ENCODE assay signal across 1 cellular context in the genomic region with DNA sequence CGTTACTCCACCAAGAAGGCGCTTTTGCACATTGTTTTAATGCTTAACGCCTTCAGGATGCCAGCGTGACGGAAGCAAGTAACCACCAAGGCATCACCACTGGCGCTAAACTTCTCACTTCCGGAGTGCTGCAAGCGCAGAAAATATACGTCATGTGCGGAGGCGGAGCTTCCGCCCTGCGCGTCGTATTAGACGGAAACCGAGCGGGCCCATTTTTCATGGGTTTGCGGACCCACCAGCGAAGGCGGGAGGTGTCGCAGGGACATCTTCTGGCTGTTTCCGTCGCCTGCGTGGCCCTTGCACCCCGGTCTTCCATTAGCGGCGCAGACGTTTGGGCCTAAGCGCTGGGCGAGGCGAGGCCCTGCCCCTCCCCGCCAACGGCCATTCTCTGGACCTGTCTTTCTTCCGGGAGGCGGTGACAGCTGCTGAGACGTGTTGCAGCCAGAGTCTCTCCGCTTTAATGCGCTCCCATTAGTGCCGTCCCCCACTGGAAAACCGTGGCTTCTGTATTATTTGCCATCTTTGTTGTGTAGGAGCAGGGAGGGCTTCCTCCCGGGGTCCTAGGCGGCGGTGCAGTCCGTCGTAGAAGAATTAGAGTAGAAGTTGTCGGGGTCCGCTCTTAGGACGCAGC.
TF ChIP-seq lines count a peak whose summit lies in the region.

A gene (plus strand): TSS at position 403 of the 631 bp plus-strand sequence. CDS start 235 bp downstream, outside the sequence.

TF ChIP-seq in GM12878, 131 proteins besides CTCF, POLR2A, EP300 and RAD21 (continued from another document and continues in another):
- TF ChIP-seq, protein P1, sequence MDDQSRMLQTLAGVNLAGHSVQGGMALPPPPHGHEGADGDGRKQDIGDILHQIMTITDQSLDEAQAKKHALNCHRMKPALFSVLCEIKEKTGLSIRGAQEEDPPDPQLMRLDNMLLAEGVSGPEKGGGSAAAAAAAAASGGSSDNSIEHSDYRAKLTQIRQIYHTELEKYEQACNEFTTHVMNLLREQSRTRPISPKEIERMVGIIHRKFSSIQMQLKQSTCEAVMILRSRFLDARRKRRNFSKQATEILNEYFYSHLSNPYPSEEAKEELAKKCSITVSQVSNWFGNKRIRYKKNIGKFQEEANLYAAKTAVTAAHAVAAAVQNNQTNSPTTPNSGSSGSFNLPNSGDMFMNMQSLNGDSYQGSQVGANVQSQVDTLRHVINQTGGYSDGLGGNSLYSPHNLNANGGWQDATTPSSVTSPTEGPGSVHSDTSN (IDR thresholded peaks at IDR 0.05; ENCODE audit: insufficient replicate concordance, low read depth, low read length), result peak; percentile 56
- TF ChIP-seq SRF (IDR thresholded peaks at IDR 0.05; ENCODE audit: low read depth in 2 of 2, low read length in 2 of 2) (peak in 1 of 2 experiments; percentile 72; a peak in 1 of 4 replicates), SIX5 (IDR thresholded peaks at IDR 0.05; ENCODE audit: low read depth, low read length, severe bottlenecking) (peak; percentile 62), BMI1 (IDR thresholded peaks at IDR 0.05; ENCODE audit: borderline replicate concordance) (no peak), TAF1 (IDR thresholded peaks at IDR 0.05; ENCODE audit: borderline replicate concordance, low read depth, low read length) (peak; percentile 70), EED (IDR thresholded peaks at IDR 0.05; ENCODE audit: low read depth) (no peak), SMAD5 (IDR thresholded peaks at IDR 0.05; ENCODE audit: low read depth) (peak; percentile 56; the same call in 1 of the 2 replicates), TCF12 (IDR thresholded peaks at IDR 0.05; ENCODE audit: low read depth, low read length) (peak; percentile 60), SREBF1 (IDR thresholded peaks at IDR 0.05; ENCODE audit: low read length) (no peak), HDGF (IDR thresholded peaks at IDR 0.05) (peak; percentile 56; the same call in 1 of the 2 replicates), MEF2A (IDR thresholded peaks at IDR 0.05; ENCODE audit: insufficient read depth, low read depth, low read length) (peak; percentile 79), NFIC (IDR thresholded peaks at IDR 0.05; ENCODE audit: low read depth, low read length) (no peak; the same call in 1 of the 2 replicates), LARP7 (IDR thresholded peaks at IDR 0.05) (peak; percentile 25), PML (IDR thresholded peaks at IDR 0.05; ENCODE audit: low read length) (peak; percentile 97), SP1 (IDR thresholded peaks at IDR 0.05; ENCODE audit: low read depth, low read length) (peak; percentile 79), EZH2 (IDR thresholded peaks at IDR 0.05; ENCODE audit: borderline replicate concordance, control insufficient read depth, low read depth, low read length) (no peak), TBL1XR1 (IDR thresholded peaks at IDR 0.05; ENCODE audit: low read depth, low read length) (no peak), CHD4 (IDR thresholded peaks at IDR 0.05) (no peak), SMARCA5 (IDR thresholded peaks at IDR 0.05) (peak; percentile 58; the same call in 1 of the 2 replicates), KAT2A (conservative IDR thresholded peaks at IDR 0.05; ENCODE audit: control insufficient read depth, low read depth, low read length) (no peak), MEF2B (IDR thresholded peaks at IDR 0.05; ENCODE audit: partially characterized antibody, poor library complexity, severe bottlenecking) (no peak), IKZF1 (conservative IDR thresholded peaks at IDR 0.05) (peak; percentile 92), ETV6 (conservative IDR thresholded peaks at IDR 0.05 in 1 of 2, IDR thresholded peaks at IDR 0.05 in 1 of 2; ENCODE audit: borderline replicate concordance in 1 of 2, low read depth in 1 of 2) (no peak; a peak in 1 of 4 replicates), ZNF217 (IDR thresholded peaks at IDR 0.05) (no peak), SREBF2 (IDR thresholded peaks at IDR 0.05; ENCODE audit: low read length) (no peak), TARDBP (IDR thresholded peaks at IDR 0.05; ENCODE audit: borderline replicate concordance) (no peak), RBBP5 (conservative IDR thresholded peaks at IDR 0.05) (no peak), POU2F2 (IDR thresholded peaks at IDR 0.05; ENCODE audit: borderline replicate concordance, low read depth, low read length) (peak; percentile 86), ASH2L (IDR thresholded peaks at IDR 0.05; ENCODE audit: borderline replicate concordance, low read depth) (no peak), BACH1 (IDR thresholded peaks at IDR 0.05; ENCODE audit: borderline replicate concordance) (peak; percentile 57; the same call in 1 of the 2 replicates)
- TF ChIP-seq, protein P2, sequence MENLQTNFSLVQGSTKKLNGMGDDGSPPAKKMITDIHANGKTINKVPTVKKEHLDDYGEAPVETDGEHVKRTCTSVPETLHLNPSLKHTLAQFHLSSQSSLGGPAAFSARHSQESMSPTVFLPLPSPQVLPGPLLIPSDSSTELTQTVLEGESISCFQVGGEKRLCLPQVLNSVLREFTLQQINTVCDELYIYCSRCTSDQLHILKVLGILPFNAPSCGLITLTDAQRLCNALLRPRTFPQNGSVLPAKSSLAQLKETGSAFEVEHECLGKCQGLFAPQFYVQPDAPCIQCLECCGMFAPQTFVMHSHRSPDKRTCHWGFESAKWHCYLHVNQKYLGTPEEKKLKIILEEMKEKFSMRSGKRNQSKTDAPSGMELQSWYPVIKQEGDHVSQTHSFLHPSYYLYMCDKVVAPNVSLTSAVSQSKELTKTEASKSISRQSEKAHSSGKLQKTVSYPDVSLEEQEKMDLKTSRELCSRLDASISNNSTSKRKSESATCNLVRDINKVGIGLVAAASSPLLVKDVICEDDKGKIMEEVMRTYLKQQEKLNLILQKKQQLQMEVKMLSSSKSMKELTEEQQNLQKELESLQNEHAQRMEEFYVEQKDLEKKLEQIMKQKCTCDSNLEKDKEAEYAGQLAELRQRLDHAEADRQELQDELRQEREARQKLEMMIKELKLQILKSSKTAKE (IDR thresholded peaks at IDR 0.05; ENCODE audit: low read depth, poor library complexity, severe bottlenecking), result peak; percentile 44
- TF ChIP-seq, protein P3, sequence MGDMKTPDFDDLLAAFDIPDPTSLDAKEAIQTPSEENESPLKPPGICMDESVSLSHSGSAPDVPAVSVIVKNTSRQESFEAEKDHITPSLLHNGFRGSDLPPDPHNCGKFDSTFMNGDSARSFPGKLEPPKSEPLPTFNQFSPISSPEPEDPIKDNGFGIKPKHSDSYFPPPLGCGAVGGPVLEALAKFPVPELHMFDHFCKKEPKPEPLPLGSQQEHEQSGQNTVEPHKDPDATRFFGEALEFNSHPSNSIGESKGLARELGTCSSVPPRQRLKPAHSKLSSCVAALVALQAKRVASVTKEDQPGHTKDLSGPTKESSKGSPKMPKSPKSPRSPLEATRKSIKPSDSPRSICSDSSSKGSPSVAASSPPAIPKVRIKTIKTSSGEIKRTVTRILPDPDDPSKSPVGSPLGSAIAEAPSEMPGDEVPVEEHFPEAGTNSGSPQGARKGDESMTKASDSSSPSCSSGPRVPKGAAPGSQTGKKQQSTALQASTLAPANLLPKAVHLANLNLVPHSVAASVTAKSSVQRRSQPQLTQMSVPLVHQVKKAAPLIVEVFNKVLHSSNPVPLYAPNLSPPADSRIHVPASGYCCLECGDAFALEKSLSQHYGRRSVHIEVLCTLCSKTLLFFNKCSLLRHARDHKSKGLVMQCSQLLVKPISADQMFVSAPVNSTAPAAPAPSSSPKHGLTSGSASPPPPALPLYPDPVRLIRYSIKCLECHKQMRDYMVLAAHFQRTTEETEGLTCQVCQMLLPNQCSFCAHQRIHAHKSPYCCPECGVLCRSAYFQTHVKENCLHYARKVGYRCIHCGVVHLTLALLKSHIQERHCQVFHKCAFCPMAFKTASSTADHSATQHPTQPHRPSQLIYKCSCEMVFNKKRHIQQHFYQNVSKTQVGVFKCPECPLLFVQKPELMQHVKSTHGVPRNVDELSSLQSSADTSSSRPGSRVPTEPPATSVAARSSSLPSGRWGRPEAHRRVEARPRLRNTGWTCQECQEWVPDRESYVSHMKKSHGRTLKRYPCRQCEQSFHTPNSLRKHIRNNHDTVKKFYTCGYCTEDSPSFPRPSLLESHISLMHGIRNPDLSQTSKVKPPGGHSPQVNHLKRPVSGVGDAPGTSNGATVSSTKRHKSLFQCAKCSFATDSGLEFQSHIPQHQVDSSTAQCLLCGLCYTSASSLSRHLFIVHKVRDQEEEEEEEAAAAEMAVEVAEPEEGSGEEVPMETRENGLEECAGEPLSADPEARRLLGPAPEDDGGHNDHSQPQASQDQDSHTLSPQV (IDR thresholded peaks at IDR 0.05), result no peak
- TF ChIP-seq, protein P4, sequence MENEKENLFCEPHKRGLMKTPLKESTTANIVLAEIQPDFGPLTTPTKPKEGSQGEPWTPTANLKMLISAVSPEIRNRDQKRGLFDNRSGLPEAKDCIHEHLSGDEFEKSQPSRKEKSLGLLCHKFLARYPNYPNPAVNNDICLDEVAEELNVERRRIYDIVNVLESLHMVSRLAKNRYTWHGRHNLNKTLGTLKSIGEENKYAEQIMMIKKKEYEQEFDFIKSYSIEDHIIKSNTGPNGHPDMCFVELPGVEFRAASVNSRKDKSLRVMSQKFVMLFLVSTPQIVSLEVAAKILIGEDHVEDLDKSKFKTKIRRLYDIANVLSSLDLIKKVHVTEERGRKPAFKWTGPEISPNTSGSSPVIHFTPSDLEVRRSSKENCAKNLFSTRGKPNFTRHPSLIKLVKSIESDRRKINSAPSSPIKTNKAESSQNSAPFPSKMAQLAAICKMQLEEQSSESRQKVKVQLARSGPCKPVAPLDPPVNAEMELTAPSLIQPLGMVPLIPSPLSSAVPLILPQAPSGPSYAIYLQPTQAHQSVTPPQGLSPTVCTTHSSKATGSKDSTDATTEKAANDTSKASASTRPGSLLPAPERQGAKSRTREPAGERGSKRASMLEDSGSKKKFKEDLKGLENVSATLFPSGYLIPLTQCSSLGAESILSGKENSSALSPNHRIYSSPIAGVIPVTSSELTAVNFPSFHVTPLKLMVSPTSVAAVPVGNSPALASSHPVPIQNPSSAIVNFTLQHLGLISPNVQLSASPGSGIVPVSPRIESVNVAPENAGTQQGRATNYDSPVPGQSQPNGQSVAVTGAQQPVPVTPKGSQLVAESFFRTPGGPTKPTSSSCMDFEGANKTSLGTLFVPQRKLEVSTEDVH (IDR thresholded peaks at IDR 0.05; ENCODE audit: low read depth, partially characterized antibody), result peak; percentile 92
- TF ChIP-seq, protein P5, sequence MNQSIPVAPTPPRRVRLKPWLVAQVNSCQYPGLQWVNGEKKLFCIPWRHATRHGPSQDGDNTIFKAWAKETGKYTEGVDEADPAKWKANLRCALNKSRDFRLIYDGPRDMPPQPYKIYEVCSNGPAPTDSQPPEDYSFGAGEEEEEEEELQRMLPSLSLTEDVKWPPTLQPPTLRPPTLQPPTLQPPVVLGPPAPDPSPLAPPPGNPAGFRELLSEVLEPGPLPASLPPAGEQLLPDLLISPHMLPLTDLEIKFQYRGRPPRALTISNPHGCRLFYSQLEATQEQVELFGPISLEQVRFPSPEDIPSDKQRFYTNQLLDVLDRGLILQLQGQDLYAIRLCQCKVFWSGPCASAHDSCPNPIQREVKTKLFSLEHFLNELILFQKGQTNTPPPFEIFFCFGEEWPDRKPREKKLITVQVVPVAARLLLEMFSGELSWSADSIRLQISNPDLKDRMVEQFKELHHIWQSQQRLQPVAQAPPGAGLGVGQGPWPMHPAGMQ (IDR thresholded peaks at IDR 0.05; ENCODE audit: borderline replicate concordance), result no peak
- TF ChIP-seq, protein P6, sequence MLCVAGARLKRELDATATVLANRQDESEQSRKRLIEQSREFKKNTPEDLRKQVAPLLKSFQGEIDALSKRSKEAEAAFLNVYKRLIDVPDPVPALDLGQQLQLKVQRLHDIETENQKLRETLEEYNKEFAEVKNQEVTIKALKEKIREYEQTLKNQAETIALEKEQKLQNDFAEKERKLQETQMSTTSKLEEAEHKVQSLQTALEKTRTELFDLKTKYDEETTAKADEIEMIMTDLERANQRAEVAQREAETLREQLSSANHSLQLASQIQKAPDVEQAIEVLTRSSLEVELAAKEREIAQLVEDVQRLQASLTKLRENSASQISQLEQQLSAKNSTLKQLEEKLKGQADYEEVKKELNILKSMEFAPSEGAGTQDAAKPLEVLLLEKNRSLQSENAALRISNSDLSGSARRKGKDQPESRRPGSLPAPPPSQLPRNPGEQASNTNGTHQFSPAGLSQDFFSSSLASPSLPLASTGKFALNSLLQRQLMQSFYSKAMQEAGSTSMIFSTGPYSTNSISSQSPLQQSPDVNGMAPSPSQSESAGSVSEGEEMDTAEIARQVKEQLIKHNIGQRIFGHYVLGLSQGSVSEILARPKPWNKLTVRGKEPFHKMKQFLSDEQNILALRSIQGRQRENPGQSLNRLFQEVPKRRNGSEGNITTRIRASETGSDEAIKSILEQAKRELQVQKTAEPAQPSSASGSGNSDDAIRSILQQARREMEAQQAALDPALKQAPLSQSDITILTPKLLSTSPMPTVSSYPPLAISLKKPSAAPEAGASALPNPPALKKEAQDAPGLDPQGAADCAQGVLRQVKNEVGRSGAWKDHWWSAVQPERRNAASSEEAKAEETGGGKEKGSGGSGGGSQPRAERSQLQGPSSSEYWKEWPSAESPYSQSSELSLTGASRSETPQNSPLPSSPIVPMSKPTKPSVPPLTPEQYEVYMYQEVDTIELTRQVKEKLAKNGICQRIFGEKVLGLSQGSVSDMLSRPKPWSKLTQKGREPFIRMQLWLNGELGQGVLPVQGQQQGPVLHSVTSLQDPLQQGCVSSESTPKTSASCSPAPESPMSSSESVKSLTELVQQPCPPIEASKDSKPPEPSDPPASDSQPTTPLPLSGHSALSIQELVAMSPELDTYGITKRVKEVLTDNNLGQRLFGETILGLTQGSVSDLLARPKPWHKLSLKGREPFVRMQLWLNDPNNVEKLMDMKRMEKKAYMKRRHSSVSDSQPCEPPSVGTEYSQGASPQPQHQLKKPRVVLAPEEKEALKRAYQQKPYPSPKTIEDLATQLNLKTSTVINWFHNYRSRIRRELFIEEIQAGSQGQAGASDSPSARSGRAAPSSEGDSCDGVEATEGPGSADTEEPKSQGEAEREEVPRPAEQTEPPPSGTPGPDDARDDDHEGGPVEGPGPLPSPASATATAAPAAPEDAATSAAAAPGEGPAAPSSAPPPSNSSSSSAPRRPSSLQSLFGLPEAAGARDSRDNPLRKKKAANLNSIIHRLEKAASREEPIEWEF (IDR thresholded peaks at IDR 0.05; ENCODE audit: insufficient replicate concordance, low read depth, low read length), result no peak
- TF ChIP-seq, protein P7, sequence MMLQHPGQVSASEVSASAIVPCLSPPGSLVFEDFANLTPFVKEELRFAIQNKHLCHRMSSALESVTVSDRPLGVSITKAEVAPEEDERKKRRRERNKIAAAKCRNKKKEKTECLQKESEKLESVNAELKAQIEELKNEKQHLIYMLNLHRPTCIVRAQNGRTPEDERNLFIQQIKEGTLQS (IDR thresholded peaks at IDR 0.05; ENCODE audit: borderline replicate concordance, extremely low read depth, low read depth, low read length), result peak; percentile 73; the same call in 1 of the 2 replicates
- TF ChIP-seq, protein P8, sequence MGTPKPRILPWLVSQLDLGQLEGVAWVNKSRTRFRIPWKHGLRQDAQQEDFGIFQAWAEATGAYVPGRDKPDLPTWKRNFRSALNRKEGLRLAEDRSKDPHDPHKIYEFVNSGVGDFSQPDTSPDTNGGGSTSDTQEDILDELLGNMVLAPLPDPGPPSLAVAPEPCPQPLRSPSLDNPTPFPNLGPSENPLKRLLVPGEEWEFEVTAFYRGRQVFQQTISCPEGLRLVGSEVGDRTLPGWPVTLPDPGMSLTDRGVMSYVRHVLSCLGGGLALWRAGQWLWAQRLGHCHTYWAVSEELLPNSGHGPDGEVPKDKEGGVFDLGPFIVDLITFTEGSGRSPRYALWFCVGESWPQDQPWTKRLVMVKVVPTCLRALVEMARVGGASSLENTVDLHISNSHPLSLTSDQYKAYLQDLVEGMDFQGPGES (IDR thresholded peaks at IDR 0.05), result no peak
